8 cellular contexts compared by ENCODE assay signal in the genomic region with DNA sequence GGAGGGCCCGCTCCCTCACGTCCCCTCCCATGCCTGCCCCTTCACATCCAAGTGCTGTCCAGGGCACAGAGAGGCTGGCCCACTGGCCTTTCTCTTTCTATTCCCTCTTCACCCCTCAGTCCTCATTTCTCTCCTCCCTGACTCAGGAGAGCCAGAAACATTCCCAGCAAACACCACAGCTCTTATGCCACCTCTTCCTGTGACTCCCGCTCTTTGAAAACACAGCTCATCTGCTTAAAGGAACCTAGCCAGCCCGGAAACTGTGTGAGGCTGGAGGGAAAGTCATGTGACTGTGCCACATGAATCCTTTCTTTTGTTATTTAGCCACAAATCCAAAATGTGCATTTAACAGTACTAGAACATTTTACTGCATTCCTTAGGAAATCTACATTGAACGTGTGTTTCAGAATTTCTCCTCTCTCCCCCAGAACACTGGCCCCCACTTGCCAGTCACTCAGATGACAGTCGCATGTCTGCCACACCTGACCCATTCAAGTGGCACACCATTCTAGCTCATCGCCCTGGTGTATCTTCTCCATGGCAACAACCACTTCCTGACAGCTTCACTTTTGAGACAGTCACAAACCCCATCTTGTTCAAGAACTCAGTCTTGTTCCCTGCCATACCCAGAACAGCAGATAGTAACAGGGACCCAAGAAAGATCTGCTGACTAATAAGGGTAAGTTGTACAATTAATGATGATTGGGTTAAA. TPM values are rescaled to one million over a fixed set of nuclear protein-coding genes. Genes with fewer than 3 reads are reported as not detected.
A peak's percentile ranks its signal among the peaks of the same experiment; 100 is the strongest.
DNase-seq lines count a peak whose midpoint lies in the region; ATAC-seq and TF ChIP-seq lines count a peak whose summit lies in the region.

No MANE protein-coding gene starts in this region.

- H3K9me3 ChIP-seq in body of pancreas (no peaks in the 10 kb centered on the region), esophagus squamous epithelium (no peaks in the 10 kb centered on the region)

- in situ Hi-C loops in GM13977 (cut with MboI; ENCODE audit: low pct_unique_long_range_greater_than_20kb, low sequenced_read_pairs, unreplicated experiment) = no loop called here

- H3K9me2 ChIP-seq in GM23338 (ENCODE audit: insufficient read depth) = no peaks in the 10 kb centered on the region

- H3K4me3 ChIP-seq in GM23338 (no peak overlapping the region), body of pancreas (no peak overlapping the region), esophagus squamous epithelium (no peak overlapping the region)

- H3K27me3 ChIP-seq in GM23338 (ENCODE audit: insufficient read depth) (no peaks in the 10 kb centered on the region), body of pancreas (no peaks in the 10 kb centered on the region), esophagus squamous epithelium (no peaks in the 10 kb centered on the region)

- intact Hi-C loops in body of pancreas (cut with DNase I) = no loop called here
- intact Hi-C loops in esophagus squamous epithelium (cut with DNase I) = no loop called here

- ATAC-seq in GM23338 = peak; percentile 48; the same call in 2 of the 3 replicates
- no peak for ATAC-seq in body of pancreas

- peak; percentile 39 for DNase-seq in GM23338 (ENCODE audit: low spot score)
- no peak for DNase-seq in body of pancreas
- DNase-seq in stimulated activated CD4-positive, alpha-beta T cell treated with anti-CD3 and anti-CD28 coated beads, Interleukin-12 subunit alpha, Interleukin-12 subunit beta, amount 100 ng/mL, for 24 hours (ENCODE audit: low read depth in 2 of 2) = peak; percentile 15 to 18
- no peak for DNase-seq in esophagus squamous epithelium (lab: John Stamatoyannopoulos, UW)
- no peak for DNase-seq in Kasumi-1 (lab: John Stamatoyannopoulos, UW)
- no peak for DNase-seq in GM13977 (ENCODE audit: low spot score)
- no peak for DNase-seq in NCI-H1105 treated with DMSO at 0.1 percent for 48 hours (lab: John Stamatoyannopoulos, UW)

- peaks cover 17% of the 10 kb centered on the region for H3K36me3 Mint-ChIP-seq in GM23338 (ENCODE audit: low read depth)
- peaks cover 3% of the 10 kb centered on the region for H3K36me3 Mint-ChIP-seq in T-helper 1 cell treated with Interleukin-12 subunit alpha and Interleukin-12 subunit beta and Interleukin-4 antibody, amounts not matched to agents 30 μg/mL and 1 μg/mL, for 36 hours (ENCODE audit: low read depth)

- H3K4me1 ChIP-seq in GM23338 (ENCODE audit: insufficient read depth) = peaks cover 31% of the 10 kb centered on the region
- H3K4me1 ChIP-seq in body of pancreas = peaks cover 64% of the 10 kb centered on the region
- peaks cover 0 to 20% (median 0%) of the 10 kb centered on the region in 3 donors for H3K4me1 ChIP-seq in esophagus squamous epithelium

- H3K79me2 ChIP-seq in GM23338 (replicated peaks; ENCODE audit: insufficient read depth) = peaks cover 100% of the 10 kb centered on the region

- TF ChIP-seq CTCF in GM23338 (conservative IDR thresholded peaks at IDR 0.05; ENCODE audit: low read depth in 2 of 2) (no peak), body of pancreas (IDR thresholded peaks at IDR 0.05) (no peak), esophagus squamous epithelium (IDR thresholded peaks at IDR 0.05) (no peak), GM13977 (IDR thresholded peaks at IDR 0.05; ENCODE audit: extremely low read depth, insufficient read depth, missing control alignments) (no peak)

- H3F3A ChIP-seq in GM23338 (replicated peaks; ENCODE audit: low read depth) = no peaks in the 10 kb centered on the region

- 55 to 81% methylated on average over 7 of the region's 7 CpGs for WGBS in body of pancreas, 2 donors
- WGBS in esophagus squamous epithelium, 2 donors = 70 to 78% methylated on average over 7 of the region's 7 CpGs

- H3K36me3 ChIP-seq in GM23338 (ENCODE audit: insufficient read depth) = no peaks in the 10 kb centered on the region
- H3K36me3 ChIP-seq in body of pancreas (replicated peaks in 1 of 2; ENCODE audit: insufficient read depth in 1 of 2, low read depth in 2 of 2) = no peaks in the 10 kb centered on the region
- H3K36me3 ChIP-seq in esophagus squamous epithelium = no peaks in the 10 kb centered on the region

- H2AFZ ChIP-seq in GM23338 = no peak overlapping the region

- H3K27me3 Mint-ChIP-seq in GM23338 (ENCODE audit: insufficient read depth, low read depth, poor library complexity) = peaks cover 7% of the 10 kb centered on the region
- no peaks in the 10 kb centered on the region for H3K27me3 Mint-ChIP-seq in T-helper 1 cell treated with Interleukin-12 subunit alpha and Interleukin-12 subunit beta and Interleukin-4 antibody, amounts not matched to agents 30 μg/mL and 1 μg/mL, for 36 hours (ENCODE audit: low read depth)

- peaks cover 34% of the 10 kb centered on the region for H3K4me1 Mint-ChIP-seq in GM23338
- H3K4me1 Mint-ChIP-seq in T-helper 1 cell treated with Interleukin-12 subunit alpha and Interleukin-12 subunit beta and Interleukin-4 antibody, amounts not matched to agents 30 μg/mL and 1 μg/mL, for 36 hours (ENCODE audit: low read depth) = peaks cover 17% of the 10 kb centered on the region

- TF ChIP-seq POLR2A in body of pancreas (IDR thresholded peaks at IDR 0.05) (no peak), esophagus squamous epithelium (IDR thresholded peaks at IDR 0.05) (no peak)

- H3K27ac Mint-ChIP-seq in GM23338 = no peak overlapping the region
- peak overlapping the region; percentile 77 for H3K27ac Mint-ChIP-seq in T-helper 1 cell treated with Interleukin-12 subunit alpha and Interleukin-12 subunit beta and Interleukin-4 antibody, amounts not matched to agents 30 μg/mL and 1 μg/mL, for 36 hours

- no peak overlapping the region for H3K4me2 ChIP-seq in GM23338

- peaks cover 71% of the 10 kb centered on the region for H4K20me1 ChIP-seq in GM23338 (replicated peaks; ENCODE audit: insufficient read depth)

- no peak overlapping the region for H3K4me3 Mint-ChIP-seq in GM23338
- H3K4me3 Mint-ChIP-seq in T-helper 1 cell treated with Interleukin-12 subunit alpha and Interleukin-12 subunit beta and Interleukin-4 antibody, amounts not matched to agents 30 μg/mL and 1 μg/mL, for 36 hours = peak overlapping the region; percentile 55

- H3K9me3 Mint-ChIP-seq in GM23338 = no peaks in the 10 kb centered on the region; the same call in 2 of the 3 replicates
- H3K9me3 Mint-ChIP-seq in T-helper 1 cell treated with Interleukin-12 subunit alpha and Interleukin-12 subunit beta and Interleukin-4 antibody, amounts not matched to agents 30 μg/mL and 1 μg/mL, for 36 hours = no peaks in the 10 kb centered on the region

- H3K27ac ChIP-seq in GM23338 (ENCODE audit: low read depth) (peak overlapping the region; percentile 21; the same call in 1 of the 2 replicates), body of pancreas (peak overlapping the region; percentile 31 to 56 (median 35)), esophagus squamous epithelium (peak overlapping the region in 1 of 4 donors; percentile 3)

TF ChIP-seq in GM23338, 12 proteins besides CTCF, POLR2A, EP300 and RAD21:
- TF ChIP-seq STAT1 (IDR thresholded peaks at IDR 0.05; ENCODE audit: unreplicated experiment) = no peak
- TF ChIP-seq EZH2 (IDR thresholded peaks at IDR 0.05; ENCODE audit: low read depth, unreplicated experiment) = no peak
- TF ChIP-seq ZNF331 (CRISPR knock-in tag; IDR thresholded peaks at IDR 0.05; ENCODE audit: low read depth) = no peak
- no peak for TF ChIP-seq POLR2AphosphoS5 (IDR thresholded peaks at IDR 0.05; ENCODE audit: low read depth)
- TF ChIP-seq CREB1 (CRISPR knock-in tag; IDR thresholded peaks at IDR 0.05; ENCODE audit: low read depth) = no peak
- no peak for TF ChIP-seq ZNF114 (CRISPR knock-in tag; IDR thresholded peaks at IDR 0.05)

RNA-seq across cellular contexts. Expression of gene GRB10, which starts 42.8 kb away (rescaled TPM):
- 145 and 154 TPM in 2 replicates for total RNA-seq in GM23338 (2014; rRNA removed; shearing (Covaris generic))
- polyA plus RNA-seq in GM23338 (2016; fragmentation: Nextera tagmentation; extraction: Ambion mirVana) = 35.0 and 35.2 TPM in 2 replicates
- 100 to 1,000 TPM; 130 to 229 TPM for total RNA-seq in body of pancreas
- 10 to 100 TPM in 2 of 4 donors, 1 to 10 TPM in 2; 3.5 to 35.1 (median 9.2) TPM for total RNA-seq in esophagus squamous epithelium

Comparison
In these comparisons a context has a peak if more than half of its experiments do, and no peak if none do; other contexts are left out.
1. DNase-seq: peak in GM23338 (single experiment) and stimulated activated CD4-positive, alpha-beta T cell treated with anti-CD3 and anti-CD28 coated beads, Interleukin-12 subunit alpha, Interleukin-12 subunit beta, amount 100 ng/mL, for 24 hours (2 of 2); none in body of pancreas (0 of 4), esophagus squamous epithelium (single experiment), Kasumi-1 (0 of 2), GM13977 (single experiment) and NCI-H1105 treated with DMSO at 0.1 percent for 48 hours (single experiment).